8 cellular contexts compared by ENCODE assay signal in genomic region chr16:3020604-3021448, GRCh38. TPM values are rescaled to one million over a fixed set of nuclear protein-coding genes. Genes with fewer than 3 reads are reported as not detected.
A peak's percentile ranks its signal among the peaks of the same experiment; 100 is the strongest.
DNase-seq lines count a peak whose midpoint lies in the region; ATAC-seq, FAIRE-seq and TF ChIP-seq lines count a peak whose summit lies in the region.

No MANE protein-coding gene starts in this region.

- H3K36me3 Mint-ChIP-seq in naive thymus-derived CD4-positive, alpha-beta T cell, result peaks cover 0 to 3% (median 0%) of the 10 kb centered on the region in 5 donors

- TF ChIP-seq CTCF in fibroblast of lung (conservative IDR thresholded peaks at IDR 0.05 in 1 of 2, IDR thresholded peaks at IDR 0.05 in 1 of 2; ENCODE audit: low read depth in 1 of 2, low read length in 2 of 2) (no peak), testis (IDR thresholded peaks at IDR 0.05) (no peak)

- peaks cover 2% of the 10 kb centered on the region for H3K79me2 ChIP-seq in fibroblast of lung (ENCODE audit: control insufficient read depth, insufficient read depth, low read length)

- H3K9me3 ChIP-seq in fibroblast of lung (ENCODE audit: control insufficient read depth, insufficient read depth, low read depth, low read length) (no peaks in the 10 kb centered on the region), testis (no peaks in the 10 kb centered on the region)
- H3K9me3 ChIP-seq in naive thymus-derived CD4-positive, alpha-beta T cell (ENCODE audit: control insufficient read depth in 2 of 3, low read length in 3 of 3), result no peaks in the 10 kb centered on the region

- no peak overlapping the region for H2AFZ ChIP-seq in fibroblast of lung (ENCODE audit: low read length)

- peak overlapping the region; percentile 84 to 93 (median 90) for H3K4me3 Mint-ChIP-seq in naive thymus-derived CD4-positive, alpha-beta T cell

- peak overlapping the region; percentile 99 for H3K27ac ChIP-seq in fibroblast of lung (ENCODE audit: insufficient read depth, low read length)
- peak overlapping the region; percentile 63 for H3K27ac ChIP-seq in naive thymus-derived CD4-positive, alpha-beta T cell (ENCODE audit: low read depth, low read length)
- peak overlapping the region; percentile 66 to 72 for H3K27ac ChIP-seq in testis

- no peak for ATAC-seq in naive thymus-derived CD4-positive, alpha-beta T cell
- ATAC-seq in GM21526 (IDR thresholded peaks at IDR 0.05; ENCODE audit: low FRiP score, unreplicated experiment), result no peak

- H3K4me3 ChIP-seq in fibroblast of lung (replicated peaks in 1 of 4; ENCODE audit: control extremely low read depth in 1 of 4, insufficient read depth in 1 of 4, low read depth in 3 of 4, low read length in 4 of 4) (peak overlapping the region; percentile 82 to 100 (median 96)), testis (peak overlapping the region; percentile 46 to 63)
- peak overlapping the region; percentile 58 for H3K4me3 ChIP-seq in naive thymus-derived CD4-positive, alpha-beta T cell (ENCODE audit: low read length)

- intact Hi-C loops in naive thymus-derived CD4-positive, alpha-beta T cell (cut with micrococcal nuclease), result loop anchor here (1.0 to 10.0 kb wide), 10 partner anchors 7 to 1231 kb away; partner anchors contain the start of genes CEMP1 (in 1 of the 2), CLUAP1 (in 1 of the 2), FLYWCH1 (in 1 of the 2) and PDPK1 (in 1 of the 2)
- intact Hi-C loops in testis (cut with DNase I; ENCODE audit: low total_unique reads), result no loop called here

- no peaks in the 10 kb centered on the region for H4K20me1 ChIP-seq in fibroblast of lung (ENCODE audit: control insufficient read depth, extremely low read depth, insufficient read depth, low read length)

- peaks cover 0 to 17% (median 0%) of the 10 kb centered on the region in 5 donors for H3K27me3 Mint-ChIP-seq in naive thymus-derived CD4-positive, alpha-beta T cell

- peaks cover 13% of the 10 kb centered on the region for H3K36me3 ChIP-seq in fibroblast of lung (ENCODE audit: control insufficient read depth, insufficient read depth, low read length)
- H3K36me3 ChIP-seq in naive thymus-derived CD4-positive, alpha-beta T cell (ENCODE audit: control insufficient read depth in 2 of 3, insufficient read depth in 3 of 3, low read length in 3 of 3), result peaks cover 0 to 4% (median 0%) of the 10 kb centered on the region in 3 experiments
- no peaks in the 10 kb centered on the region for H3K36me3 ChIP-seq in testis (ENCODE audit: low read depth, missing control alignments)

- peak overlapping the region; percentile 99 for H3K9ac ChIP-seq in fibroblast of lung (ENCODE audit: insufficient read depth, low read length)

- H3K9me3 Mint-ChIP-seq in naive thymus-derived CD4-positive, alpha-beta T cell, result no peaks in the 10 kb centered on the region

- peaks cover 12 to 59% (median 46%) of the 10 kb centered on the region in 7 donors for H3K4me1 Mint-ChIP-seq in naive thymus-derived CD4-positive, alpha-beta T cell

- POLR2A ChIA-PET in naive thymus-derived CD4-positive, alpha-beta T cell (lab: Charles Lee), result interaction anchor here (1.0 to 2.6 kb wide), 9 partner anchors 8 to 246 kb away, joined by 3 to 12 read pairs (median 8); partner anchors contain the start of genes PKMYT1 and ZNF213

- FAIRE-seq in GM19239 (lab: Jason Lieb, UNC), result no peak

- peak overlapping the region; percentile 72 to 98 (median 88) for H3K27ac Mint-ChIP-seq in naive thymus-derived CD4-positive, alpha-beta T cell

- H3K27me3 ChIP-seq in fibroblast of lung (ENCODE audit: control insufficient read depth, insufficient read depth, low read length), result no peaks in the 10 kb centered on the region
- no peaks in the 10 kb centered on the region for H3K27me3 ChIP-seq in naive thymus-derived CD4-positive, alpha-beta T cell (ENCODE audit: control insufficient read depth in 2 of 2, insufficient read depth in 2 of 2, low read length in 2 of 2)
- no peaks in the 10 kb centered on the region for H3K27me3 ChIP-seq in testis

- peaks cover 7% of the 10 kb centered on the region for H3K4me1 ChIP-seq in fibroblast of lung (ENCODE audit: control insufficient read depth, extremely low read depth, insufficient read depth, low read length)
- peaks cover 36 to 43% of the 10 kb centered on the region in 2 donors for H3K4me1 ChIP-seq in naive thymus-derived CD4-positive, alpha-beta T cell (ENCODE audit: control insufficient read depth in 2 of 2, insufficient read depth in 2 of 2, low read length in 2 of 2)
- peaks cover 35% of the 10 kb centered on the region for H3K4me1 ChIP-seq in testis

- DNase-seq in GM04504 (ENCODE audit: low read depth) (peak; percentile 80), NCI-H460 (ENCODE audit: extremely low read depth, low read depth) (peak; percentile 80), fibroblast of lung (ENCODE audit: low read depth in 2 of 2) (peak; percentile 85 to 91), testis (peak; percentile 63), GM19239 (ENCODE audit: insufficient read length, low spot score) (no peak)
- DNase-seq in activated T-helper 1 cell treated with anti-CD3 and anti-CD28 coated beads, Interleukin-2, amount 50 U/mL, for 16 hours (ENCODE audit: low read depth in 1 of 2, low spot score in 1 of 2), result peak; percentile 33 to 64
- peak in 2 of 9 donors; percentile 59 to 74 for DNase-seq in naive thymus-derived CD4-positive, alpha-beta T cell

- WGBS in testis, 2 donors, result 0 to 2% methylated on average over 10 to 34 of the region's 57 CpGs

- TF ChIP-seq POLR2A in testis (IDR thresholded peaks at IDR 0.05), result no peak

- CTCF ChIA-PET in naive thymus-derived CD4-positive, alpha-beta T cell (lab: Charles Lee), result interaction anchor here (1.0 to 3.0 kb wide), 5 partner anchors 8 to 70 kb away, joined by 3 to 17 read pairs (median 5); no protein-coding TSS in a partner anchor

- H3K4me2 ChIP-seq in fibroblast of lung (ENCODE audit: extremely low read depth, insufficient read depth, low read length), result peak overlapping the region; percentile 86

RNA-seq across cellular contexts. Expression of gene TNFRSF12A, which starts 0.7 kb away (rescaled TPM):
- 249 and 347 TPM in 2 replicates for total RNA-seq in NCI-H460 (2014; rRNA removed; shearing (Covaris generic))
- 756 and 828 TPM in 2 replicates for polyA plus RNA-seq in NCI-H460 (2014; cell fraction: nucleus; rRNA removed)
- total RNA-seq in fibroblast of lung (159 and 196 TPM in 2 replicates), testis (10 to 100 TPM; 16.8 to 33.4 TPM)
- polyA plus RNA-seq in fibroblast of lung (80.7 and 110 TPM in 2 replicates), testis (ENCODE audit: insufficient read depth, low read depth, low replicate concordance) (12.8 TPM)
- 155 and 264 TPM in 2 replicates for polyA plus RNA-seq in fibroblast of lung (2012)
- 49.2 and 66.2 TPM in 2 replicates for polyA minus RNA-seq in fibroblast of lung (ENCODE audit: low replicate concordance)
- 1 to 10 TPM in 3 of 5 experiments, under 1 TPM in 2; 0.57 to 5.9 (median 1.1) TPM for total RNA-seq in naive thymus-derived CD4-positive, alpha-beta T cell
- not detected for polyA plus RNA-seq in naive thymus-derived CD4-positive, alpha-beta T cell

RNA-seq across cellular contexts. Expression of gene CLDN6, which starts 2.8 kb away (rescaled TPM):
- total RNA-seq in NCI-H460 (2014; rRNA removed; shearing (Covaris generic)), result not detected in 2 replicates
- polyA plus RNA-seq in NCI-H460 (2014; cell fraction: nucleus; rRNA removed), result not detected in 2 replicates
- total RNA-seq in fibroblast of lung, result 0.26 TPM in 1 of 2 replicates, not detected in the other
- 0.03 TPM in 1 of 2 replicates, not detected in the other for polyA plus RNA-seq in fibroblast of lung
- polyA plus RNA-seq in fibroblast of lung (2012), result 0.10 TPM in 1 of 2 replicates, not detected in the other
- not detected in 2 replicates for polyA minus RNA-seq in fibroblast of lung (ENCODE audit: low replicate concordance)
- total RNA-seq in naive thymus-derived CD4-positive, alpha-beta T cell, result not detected
- polyA plus RNA-seq in naive thymus-derived CD4-positive, alpha-beta T cell, result not detected
- under 1 TPM; 0.55 to 0.74 TPM for total RNA-seq in testis
- 0.70 TPM for polyA plus RNA-seq in testis (ENCODE audit: insufficient read depth, low read depth, low replicate concordance)

RNA-seq across cellular contexts. Expression of gene HCFC1R1, which starts 2.9 kb away (rescaled TPM):
- total RNA-seq in NCI-H460 (2014; rRNA removed; shearing (Covaris generic)), result 29.3 and 33.4 TPM in 2 replicates
- polyA plus RNA-seq in NCI-H460 (2014; cell fraction: nucleus; rRNA removed), result 20.3 and 20.6 TPM in 2 replicates
- total RNA-seq in fibroblast of lung, result 36.0 and 75.5 TPM in 2 replicates
- polyA plus RNA-seq in fibroblast of lung, result 44.9 and 58.0 TPM in 2 replicates
- polyA plus RNA-seq in fibroblast of lung (2012), result 219 and 305 TPM in 2 replicates
- 66.1 and 106 TPM in 2 replicates for polyA minus RNA-seq in fibroblast of lung (ENCODE audit: low replicate concordance)
- total RNA-seq in naive thymus-derived CD4-positive, alpha-beta T cell, result 10 to 100 TPM; 11.5 to 29.6 (median 14.9) TPM
- 10 to 100 TPM; 12.0 to 24.6 TPM for polyA plus RNA-seq in naive thymus-derived CD4-positive, alpha-beta T cell
- 10 to 100 TPM; 30.2 to 39.4 TPM for total RNA-seq in testis
- polyA plus RNA-seq in testis (ENCODE audit: insufficient read depth, low read depth, low replicate concordance), result 94.5 TPM

RNA-seq across cellular contexts. Expression of gene THOC6, which starts 3.0 kb away (rescaled TPM):
- total RNA-seq in NCI-H460 (2014; rRNA removed; shearing (Covaris generic)), result 30.3 and 35.2 TPM in 2 replicates
- 73.1 and 113 TPM in 2 replicates for polyA plus RNA-seq in NCI-H460 (2014; cell fraction: nucleus; rRNA removed)
- total RNA-seq in fibroblast of lung (25.4 and 26.6 TPM in 2 replicates), testis (10 to 100 TPM; 17.3 to 27.3 TPM)
- polyA plus RNA-seq in fibroblast of lung (17.6 and 19.7 TPM in 2 replicates), testis (ENCODE audit: insufficient read depth, low read depth, low replicate concordance) (19.6 TPM)
- 23.8 and 28.3 TPM in 2 replicates for polyA plus RNA-seq in fibroblast of lung (2012)
- polyA minus RNA-seq in fibroblast of lung (ENCODE audit: low replicate concordance), result 35.4 and 45.0 TPM in 2 replicates
- 10 to 100 TPM; 25.3 to 55.5 (median 26.0) TPM for total RNA-seq in naive thymus-derived CD4-positive, alpha-beta T cell
- 10 to 100 TPM; 46.3 to 60.6 TPM for polyA plus RNA-seq in naive thymus-derived CD4-positive, alpha-beta T cell

RNA-seq across cellular contexts. Expression of gene CLDN9, which starts 8.1 kb away (rescaled TPM):
- 0.05 and 0.14 TPM in 2 replicates for total RNA-seq in NCI-H460 (2014; rRNA removed; shearing (Covaris generic))
- polyA plus RNA-seq in NCI-H460 (2014; cell fraction: nucleus; rRNA removed), result 0.14 TPM in 1 of 2 replicates, not detected in the other
- total RNA-seq in fibroblast of lung (not detected in 2 replicates), testis (under 1 TPM; 0.37 to 0.39 TPM)
- polyA plus RNA-seq in fibroblast of lung (not detected in 2 replicates), testis (ENCODE audit: insufficient read depth, low read depth, low replicate concordance) (0.34 TPM)
- not detected in 2 replicates for polyA plus RNA-seq in fibroblast of lung (2012)
- 0.19 TPM in 1 of 2 replicates, not detected in the other for polyA minus RNA-seq in fibroblast of lung (ENCODE audit: low replicate concordance)
- total RNA-seq in naive thymus-derived CD4-positive, alpha-beta T cell, result under 1 TPM in 2 of 5 experiments, not detected in 3; 0.15 to 0.37 TPM
- not detected for polyA plus RNA-seq in naive thymus-derived CD4-positive, alpha-beta T cell
